In genomic region chr2:200668473-200668872, GRCh38 we compare ENCODE assay signal across 34 cellular contexts.
"Had no signal": no experiment of that assay in that cellular context is flagged by ENCODE, and none has a peak within 500 bp of the region (broad histone marks: within the 10 kb centered on the region; RNA-seq: fewer than 3 reads in every experiment).

No MANE protein-coding gene starts in this region.

- H3K36me3 Mint-ChIP-seq: activated CD4-positive, alpha-beta memory T cell treated with anti-CD3 and anti-CD28 coated beads for 36 hours; activated CD8-positive, alpha-beta memory T cell treated with anti-CD3 and anti-CD28 coated beads, Interleukin-2, amount 10 ng/mL, durations not matched to agents 7 days and 5 days; activated naive CD4-positive, alpha-beta T cell treated with anti-CD3 and anti-CD28 coated beads, Interleukin-2, amount 50 U/mL, for 24 hours; activated naive CD8-positive, alpha-beta T cell treated with anti-CD3 and anti-CD28 coated beads for 36 hours had no signal

- H3K4me3 ChIP-seq: adrenal gland, body of pancreas, esophagus squamous epithelium, gastroesophageal sphincter, heart right ventricle had no signal

- H3K9me3 ChIP-seq: body of pancreas, esophagus squamous epithelium, gastroesophageal sphincter, heart right ventricle had no signal

- H3K27me3 ChIP-seq: adrenal gland, body of pancreas, esophagus squamous epithelium, gastroesophageal sphincter had no signal

- H3K4me3 Mint-ChIP-seq: activated CD4-positive, alpha-beta memory T cell treated with anti-CD3 and anti-CD28 coated beads for 36 hours; activated CD4-positive, alpha-beta T cell treated with anti-CD3 and anti-CD28 coated beads for 36 hours; activated CD4-positive, alpha-beta T cell treated with anti-CD3 and anti-CD28 coated beads, Interleukin-2, amount 10 ng/mL, durations not matched to agents 24 days and 14 days; activated CD8-positive, alpha-beta memory T cell treated with anti-CD3 and anti-CD28 coated beads, Interleukin-2, amount 10 ng/mL, durations not matched to agents 7 days and 5 days; activated CD8-positive, alpha-beta T cell treated with anti-CD3 and anti-CD28 coated beads, Interleukin-2, amount 10 ng/mL, durations not matched to agents 7 days and 5 days; activated naive CD4-positive, alpha-beta T cell treated with anti-CD3 and anti-CD28 coated beads for 36 hours; activated naive CD4-positive, alpha-beta T cell treated with anti-CD3 and anti-CD28 coated beads, Interleukin-2, amount 50 U/mL, for 24 hours; activated naive CD8-positive, alpha-beta T cell treated with anti-CD3 and anti-CD28 coated beads for 36 hours; activated naive CD8-positive, alpha-beta T cell treated with anti-CD3 and anti-CD28 coated beads, Interleukin-2, amount 50 U/mL, for 24 hours; activated T-helper 1 cell treated with anti-CD3 and anti-CD28 coated beads, Interleukin-12 subunit alpha, Interleukin-12 subunit beta, Interleukin-2, Interleukin-4 antibody, amounts not matched to agents 30 ng/mL and 10 ng/mL and 1 ng/mL, durations not matched to agents 14 hours and 24 hours and 36 hours; effector memory CD8-positive, alpha-beta T cell; T-helper 17 cell; T-helper 2 cell treated with Interferon-gamma antibody and Interleukin-4, amounts not matched to agents 5 μg/mL and 100 μg/mL, for 36 hours had no signal

- H3K36me3 ChIP-seq: heart right ventricle had no signal

- H3K27ac ChIP-seq: adrenal gland, body of pancreas, epithelial cell of prostate, esophagus squamous epithelium, gastroesophageal sphincter, heart right ventricle had no signal

- H3K4me1 ChIP-seq: body of pancreas, esophagus squamous epithelium, gastroesophageal sphincter, heart right ventricle had no signal

- H3K9me3 Mint-ChIP-seq: activated CD4-positive, alpha-beta memory T cell treated with anti-CD3 and anti-CD28 coated beads for 36 hours; activated CD4-positive, alpha-beta T cell treated with anti-CD3 and anti-CD28 coated beads, Interleukin-2, amount 10 ng/mL, durations not matched to agents 24 days and 14 days; activated naive CD4-positive, alpha-beta T cell treated with anti-CD3 and anti-CD28 coated beads for 36 hours; activated naive CD4-positive, alpha-beta T cell treated with anti-CD3 and anti-CD28 coated beads, Interleukin-2, amount 50 U/mL, for 24 hours; activated naive CD8-positive, alpha-beta T cell treated with anti-CD3 and anti-CD28 coated beads for 36 hours; activated naive CD8-positive, alpha-beta T cell treated with anti-CD3 and anti-CD28 coated beads, Interleukin-2, amount 50 U/mL, for 24 hours; activated T-helper 1 cell treated with anti-CD3 and anti-CD28 coated beads, Interleukin-12 subunit alpha, Interleukin-12 subunit beta, Interleukin-2, Interleukin-4 antibody, amounts not matched to agents 30 ng/mL and 10 ng/mL and 1 ng/mL, durations not matched to agents 14 hours and 24 hours and 36 hours; activated T-helper 2 cell treated with anti-CD3 and anti-CD28 coated beads, Interferon-gamma antibody, Interleukin-2, Interleukin-4, amounts not matched to agents 10 μg/mL and 5 μg/mL and 100 μg/mL, durations not matched to agents 14 hours and 24 hours and 36 hours; effector memory CD8-positive, alpha-beta T cell; T-helper 2 cell treated with Interferon-gamma antibody and Interleukin-4, amounts not matched to agents 5 μg/mL and 100 μg/mL, for 36 hours had no signal

- DNase-seq: activated CD4-positive, alpha-beta memory T cell treated with anti-CD3 and anti-CD28 coated beads for 36 hours; activated CD4-positive, alpha-beta T cell treated with anti-CD3 and anti-CD28 coated beads for 36 hours; activated CD4-positive, alpha-beta T cell treated with anti-CD3 and anti-CD28 coated beads, Interleukin-2, amount 10 ng/mL, durations not matched to agents 24 days and 14 days; activated CD4-positive, CD25-positive, alpha-beta regulatory T cell; activated CD4-positive, CD25-positive, alpha-beta regulatory T cell treated with anti-CD3 and anti-CD28 coated beads, Interleukin-2, amount 50 U/mL, for 72 hours; activated CD8-positive, alpha-beta memory T cell treated with anti-CD3 and anti-CD28 coated beads, Interleukin-2, amount 10 ng/mL, durations not matched to agents 7 days and 5 days; activated CD8-positive, alpha-beta memory T cell treated with anti-CD3 and anti-CD28 coated beads, Interleukin-2, amount 50 U/mL, for 4 hours; activated CD8-positive, alpha-beta T cell treated with anti-CD3 and anti-CD28 coated beads, Interleukin-2, amount 10 ng/mL, durations not matched to agents 7 days and 5 days; activated effector memory CD4-positive, alpha-beta T cell treated with anti-CD3 and anti-CD28 coated beads, Interleukin-2, amount 50 U/mL, for 16 hours; activated naive CD4-positive, alpha-beta T cell treated with anti-CD3 and anti-CD28 coated beads for 36 hours; activated naive CD8-positive, alpha-beta T cell treated with anti-CD3 and anti-CD28 coated beads for 36 hours; activated naive CD8-positive, alpha-beta T cell treated with anti-CD3 and anti-CD28 coated beads, Interleukin-2, amount 50 U/mL, for 24 hours; activated T-cell treated with anti-CD3 and anti-CD28 coated beads, Interleukin-2, amount 50 U/mL, for 1 hour; activated T-cell treated with anti-CD3 and anti-CD28 coated beads, Interleukin-2, amount 50 U/mL, for 48 hours; adrenal gland; amygdala; aorta; body of pancreas; caudate nucleus; cortex of kidney; dermis blood vessel endothelial cell; effector CD4-positive, alpha-beta T cell; effector memory CD8-positive, alpha-beta T cell; esophagus squamous epithelium; foreskin melanocyte; heart right ventricle; T-helper 17 cell; T1000 had no signal

- H3K27ac Mint-ChIP-seq: activated CD4-positive, alpha-beta memory T cell treated with anti-CD3 and anti-CD28 coated beads for 36 hours; activated CD4-positive, alpha-beta T cell treated with anti-CD3 and anti-CD28 coated beads for 36 hours; activated CD4-positive, alpha-beta T cell treated with anti-CD3 and anti-CD28 coated beads, Interleukin-2, amount 10 ng/mL, durations not matched to agents 24 days and 14 days; activated CD8-positive, alpha-beta memory T cell treated with anti-CD3 and anti-CD28 coated beads, Interleukin-2, amount 10 ng/mL, durations not matched to agents 7 days and 5 days; activated CD8-positive, alpha-beta T cell treated with anti-CD3 and anti-CD28 coated beads, Interleukin-2, amount 10 ng/mL, durations not matched to agents 7 days and 5 days; activated naive CD4-positive, alpha-beta T cell treated with anti-CD3 and anti-CD28 coated beads for 36 hours; activated naive CD4-positive, alpha-beta T cell treated with anti-CD3 and anti-CD28 coated beads, Interleukin-2, amount 50 U/mL, for 24 hours; activated naive CD8-positive, alpha-beta T cell treated with anti-CD3 and anti-CD28 coated beads for 36 hours; activated naive CD8-positive, alpha-beta T cell treated with anti-CD3 and anti-CD28 coated beads, Interleukin-2, amount 50 U/mL, for 24 hours; activated T-helper 1 cell treated with anti-CD3 and anti-CD28 coated beads, Interleukin-12 subunit alpha, Interleukin-12 subunit beta, Interleukin-2, Interleukin-4 antibody, amounts not matched to agents 30 ng/mL and 10 ng/mL and 1 ng/mL, durations not matched to agents 14 hours and 24 hours and 36 hours; activated T-helper 2 cell treated with anti-CD3 and anti-CD28 coated beads, Interferon-gamma antibody, Interleukin-2, Interleukin-4, amounts not matched to agents 10 μg/mL and 5 μg/mL and 100 μg/mL, durations not matched to agents 14 hours and 24 hours and 36 hours; effector memory CD8-positive, alpha-beta T cell; T-helper 17 cell; T-helper 2 cell treated with Interferon-gamma antibody and Interleukin-4, amounts not matched to agents 5 μg/mL and 100 μg/mL, for 36 hours had no signal
